Comparison of ENCODE assay signal across 8 cellular contexts in genomic region chr6:90940812-90941481, GRCh38.
DNase-seq lines count a peak whose midpoint lies in the region; ATAC-seq and TF ChIP-seq lines count a peak whose summit lies in the region.

No MANE protein-coding gene starts in this region.

- no peaks in the 10 kb centered on the region for H3K79me2 ChIP-seq in fibroblast of lung (ENCODE audit: control insufficient read depth, insufficient read depth, low read length)
- H3K79me2 ChIP-seq in osteoblast (ENCODE audit: insufficient read depth, low read length) = no peaks in the 10 kb centered on the region

- CTCF ChIA-PET in BJ (lab: Yijun Ruan, JAX) = interaction anchor here (0.7 to 1.8 kb wide), 4 partner anchors 8 to 263 kb away, joined by 3 to 5 read pairs (median 4); no protein-coding TSS in a partner anchor

- DNase-seq in BJ (ENCODE audit: low read depth) = peak; percentile 8
- peak; percentile 74 for DNase-seq in NCI-H1105 treated with DMSO at 0.1 percent for 48 hours (lab: John Stamatoyannopoulos, UW)
- peak; percentile 90 for DNase-seq in SK-N-MC (ENCODE audit: low read depth, low spot score)
- peak; percentile 61 to 80 for DNase-seq in fibroblast of lung (ENCODE audit: low read depth in 2 of 2)
- no peak for DNase-seq in osteoblast (ENCODE audit: insufficient read length, low spot score, missing footprints)
- DNase-seq in activated CD4-positive, alpha-beta T cell treated with anti-CD3 and anti-CD28 coated beads for 48 hours = no peak

- H3K36me3 ChIP-seq in BJ (ENCODE audit: control insufficient read depth, insufficient read depth, low read length) = no peaks in the 10 kb centered on the region
- no peaks in the 10 kb centered on the region for H3K36me3 ChIP-seq in SK-N-MC (ENCODE audit: insufficient read depth, low read length)
- no peaks in the 10 kb centered on the region for H3K36me3 ChIP-seq in fibroblast of lung (ENCODE audit: control insufficient read depth, insufficient read depth, low read length)
- no peaks in the 10 kb centered on the region for H3K36me3 ChIP-seq in osteoblast (ENCODE audit: insufficient read depth, low read length)

- ATAC-seq in GM18511 (IDR thresholded peaks at IDR 0.05; ENCODE audit: unreplicated experiment) (peak; percentile 93), HG02870 (IDR thresholded peaks at IDR 0.05; ENCODE audit: unreplicated experiment) (peak; percentile 94)

- H3K4me2 ChIP-seq in fibroblast of lung (ENCODE audit: extremely low read depth, insufficient read depth, low read length) (no peak overlapping the region), osteoblast (ENCODE audit: insufficient read depth, low read length) (peak overlapping the region; percentile 27)

- H3K27ac ChIP-seq in SK-N-MC (no peak overlapping the region; the same call in 1 of the 2 replicates), fibroblast of lung (ENCODE audit: insufficient read depth, low read length) (no peak overlapping the region), osteoblast (ENCODE audit: low read depth, low read length) (no peak overlapping the region)

- H3K4me1 ChIP-seq in fibroblast of lung (ENCODE audit: control insufficient read depth, extremely low read depth, insufficient read depth, low read length) = no peaks in the 10 kb centered on the region
- no peaks in the 10 kb centered on the region for H3K4me1 ChIP-seq in osteoblast (ENCODE audit: insufficient read depth, low read length)

- H2AFZ ChIP-seq in fibroblast of lung (ENCODE audit: low read length) (peak overlapping the region; percentile 57), osteoblast (ENCODE audit: low read length) (peak overlapping the region; percentile 46)

- H4K20me1 ChIP-seq in fibroblast of lung (ENCODE audit: control insufficient read depth, extremely low read depth, insufficient read depth, low read length) (no peaks in the 10 kb centered on the region), osteoblast (ENCODE audit: insufficient read depth, low read length) (no peaks in the 10 kb centered on the region)

- H3K4me3 ChIP-seq in BJ (ENCODE audit: low read depth, low read length) (no peak overlapping the region), SK-N-MC (peak overlapping the region; percentile 45; the same call in 1 of the 2 replicates), fibroblast of lung (replicated peaks in 1 of 4; ENCODE audit: control extremely low read depth in 1 of 4, insufficient read depth in 1 of 4, low read depth in 3 of 4, low read length in 4 of 4) (peak overlapping the region in 1 of 4 experiments; percentile 1), osteoblast (ENCODE audit: insufficient read depth, low read length) (no peak overlapping the region)

- no peak overlapping the region for H3K9ac ChIP-seq in SK-N-MC (ENCODE audit: insufficient read length)
- no peak overlapping the region for H3K9ac ChIP-seq in fibroblast of lung (ENCODE audit: insufficient read depth, low read length)

- TF ChIP-seq CTCF in BJ (IDR thresholded peaks at IDR 0.05; ENCODE audit: insufficient read depth, low read depth, low read length) = peak; percentile 40; the same call in 1 of the 2 replicates
- peak; percentile 27 to 52 for TF ChIP-seq CTCF in fibroblast of lung (conservative IDR thresholded peaks at IDR 0.05 in 1 of 2, IDR thresholded peaks at IDR 0.05 in 1 of 2; ENCODE audit: low read depth in 1 of 2, low read length in 2 of 2)
- TF ChIP-seq CTCF in osteoblast (IDR thresholded peaks at IDR 0.05; ENCODE audit: extremely low read depth, low read depth, low read length) = peak; percentile 44

- POLR2A ChIA-PET in BJ (lab: Charles Lee) = no interaction called here

- H3K9me3 ChIP-seq in SK-N-MC (ENCODE audit: low read depth, low read length) = no peaks in the 10 kb centered on the region
- no peaks in the 10 kb centered on the region for H3K9me3 ChIP-seq in fibroblast of lung (ENCODE audit: control insufficient read depth, insufficient read depth, low read depth, low read length)
- H3K9me3 ChIP-seq in osteoblast (ENCODE audit: low read depth, low read length) = no peaks in the 10 kb centered on the region

- H3K27me3 ChIP-seq in BJ (ENCODE audit: control insufficient read depth, insufficient read depth, low read length) = no peaks in the 10 kb centered on the region
- no peaks in the 10 kb centered on the region for H3K27me3 ChIP-seq in fibroblast of lung (ENCODE audit: control insufficient read depth, insufficient read depth, low read length)
- H3K27me3 ChIP-seq in osteoblast (ENCODE audit: insufficient read depth, low read length) = no peaks in the 10 kb centered on the region

Comparison
In these comparisons a context has a peak if more than half of its experiments do, and no peak if none do; other contexts are left out.
1. DNase-seq: peak in BJ (single experiment), NCI-H1105 treated with DMSO at 0.1 percent for 48 hours (single experiment), SK-N-MC (single experiment) and fibroblast of lung (2 of 2); none in osteoblast (single experiment) and activated CD4-positive, alpha-beta T cell treated with anti-CD3 and anti-CD28 coated beads for 48 hours (single experiment).
2. Peak in every context shown above with its lines, with median percentiles within 50 percentile points of each other: CTCF ChIP-seq.